ENCODE assay signal across 19 cellular contexts in genomic region chr4:100977274-100977673, GRCh38.
DNase-seq lines count a peak whose midpoint lies in the region; ATAC-seq and TF ChIP-seq lines count a peak whose summit lies in the region.
"Had no signal": no experiment of that assay in that cellular context is flagged by ENCODE, and none has a peak within 500 bp of the region (broad histone marks: within the 10 kb centered on the region; RNA-seq: fewer than 3 reads in every experiment).

No MANE protein-coding gene starts in this region.

- no peaks in the 10 kb centered on the region for H3K27me3 Mint-ChIP-seq in activated naive CD8-positive, alpha-beta T cell treated with anti-CD3 and anti-CD28 coated beads for 36 hours
- H3K27me3 Mint-ChIP-seq in naive thymus-derived CD8-positive, alpha-beta T cell = peaks cover 0 to 2% (median 0%) of the 10 kb centered on the region in 5 donors

- DNase-seq in breast epithelium (ENCODE audit: low spot score in 2 of 2) (no peak), mammary epithelial cell (no peak), astrocyte of the hippocampus (ENCODE audit: low read depth, low spot score) (peak; percentile 7), mesendoderm (no peak)
- DNase-seq in stimulated activated naive CD8-positive, alpha-beta T cell treated with anti-CD3 and anti-CD28 coated beads, Interleukin-15, Interleukin-2, amounts not matched to agents 100 U/mL and 50 U/mL, for 24 hours = no peak
- DNase-seq in activated naive CD8-positive, alpha-beta T cell treated with anti-CD3 and anti-CD28 coated beads for 36 hours = no peak
- no peak for DNase-seq in naive thymus-derived CD8-positive, alpha-beta T cell
- DNase-seq: CD4-positive, CD25-positive, alpha-beta regulatory T cell; DMS153; DND-41; HCEC 1CT; IMR-90; KG1; MM.1S; NCI-H526 treated with DMSO at 0.1 percent for 48 hours; SIG-M5 had no signal

- intact Hi-C loops in breast epithelium (cut with DNase I; ENCODE audit: low total_unique reads) (no loop called here), mammary epithelial cell (cut with micrococcal nuclease) (no loop called here)

- no peak overlapping the region for H3K4me2 ChIP-seq in mammary epithelial cell (ENCODE audit: insufficient read depth, low read depth, low read length)
- H3K4me2 ChIP-seq in mesendoderm (ENCODE audit: low read length) = no peak overlapping the region

- H3K9me3 Mint-ChIP-seq in activated naive CD8-positive, alpha-beta T cell treated with anti-CD3 and anti-CD28 coated beads for 36 hours = no peaks in the 10 kb centered on the region
- no peaks in the 10 kb centered on the region for H3K9me3 Mint-ChIP-seq in naive thymus-derived CD8-positive, alpha-beta T cell

- H3K27me3 ChIP-seq in breast epithelium = no peaks in the 10 kb centered on the region
- H3K27me3 ChIP-seq in mammary epithelial cell (ENCODE audit: insufficient read depth, low read length) = no peaks in the 10 kb centered on the region
- no peaks in the 10 kb centered on the region for H3K27me3 ChIP-seq in mesendoderm (ENCODE audit: insufficient read depth, low read length, poor library complexity)

- H3K4ac ChIP-seq in mesendoderm (ENCODE audit: low read depth, low read length) = no peak overlapping the region

- no peaks in the 10 kb centered on the region for H3K36me3 Mint-ChIP-seq in activated naive CD8-positive, alpha-beta T cell treated with anti-CD3 and anti-CD28 coated beads for 36 hours
- H3K36me3 Mint-ChIP-seq in naive thymus-derived CD8-positive, alpha-beta T cell = no peaks in the 10 kb centered on the region
- H3K36me3 Mint-ChIP-seq: CD4-positive, CD25-positive, alpha-beta regulatory T cell had no signal

- peak overlapping the region; percentile 41 for H3K18ac ChIP-seq in mesendoderm (ENCODE audit: low read length)

- H2BK120ac ChIP-seq in mesendoderm (ENCODE audit: low read depth, low read length) = no peak overlapping the region

- H3K27ac ChIP-seq in breast epithelium = peak overlapping the region; percentile 65 to 70
- H3K27ac ChIP-seq in mammary epithelial cell (ENCODE audit: insufficient read depth, low read depth, low read length) = no peak overlapping the region
- peak overlapping the region; percentile 72 for H3K27ac ChIP-seq in C4-2B
- no peak overlapping the region for H3K27ac ChIP-seq in mesendoderm (ENCODE audit: low read depth, low read length)
- H3K27ac ChIP-seq: RWPE1 had no signal

- H3K9me3 ChIP-seq in breast epithelium (no peaks in the 10 kb centered on the region), mammary epithelial cell (replicated peaks; ENCODE audit: insufficient read depth, low read length) (no peaks in the 10 kb centered on the region)

- CTCF ChIA-PET in mammary epithelial cell (lab: Charles Lee; ENCODE audit: low non-redundant PET) = no interaction called here

- H3K4me1 ChIP-seq in breast epithelium = peaks cover 0 to 6% of the 10 kb centered on the region in 2 donors
- peaks cover 10% of the 10 kb centered on the region for H3K4me1 ChIP-seq in mammary epithelial cell (ENCODE audit: insufficient read depth, low read length)
- peaks cover 8% of the 10 kb centered on the region for H3K4me1 ChIP-seq in mesendoderm (ENCODE audit: control insufficient read depth, low read depth, low read length)

- H3K4me3 ChIP-seq in breast epithelium (no peak overlapping the region), mammary epithelial cell (replicated peaks in 1 of 3; ENCODE audit: insufficient read depth in 1 of 3, low read depth in 2 of 3, low read length in 3 of 3) (no peak overlapping the region), mesendoderm (ENCODE audit: low read length) (no peak overlapping the region)

- no peak for TF ChIP-seq POLR2A in breast epithelium (IDR thresholded peaks at IDR 0.05)

- H4K5ac ChIP-seq in mesendoderm (ENCODE audit: low read length) = no peak overlapping the region

- dilution Hi-C loops in mammary epithelial cell (cut with HindIII; ENCODE audit: low sequenced_read_pairs) = no loop called here

- H2BK15ac ChIP-seq in mesendoderm (replicated peaks; ENCODE audit: low read depth) = no peak overlapping the region

- no peak overlapping the region for H4K8ac ChIP-seq in mesendoderm (ENCODE audit: low read depth, low read length)

- no peak overlapping the region for H2AFZ ChIP-seq in mammary epithelial cell (ENCODE audit: low read depth, low read length)

- no peak overlapping the region for H3K27ac Mint-ChIP-seq in activated naive CD8-positive, alpha-beta T cell treated with anti-CD3 and anti-CD28 coated beads for 36 hours
- H3K27ac Mint-ChIP-seq in naive thymus-derived CD8-positive, alpha-beta T cell = no peak overlapping the region
- H3K27ac Mint-ChIP-seq: CD4-positive, CD25-positive, alpha-beta regulatory T cell had no signal

- H3K79me1 ChIP-seq in mesendoderm (ENCODE audit: low read length) = no peaks in the 10 kb centered on the region

- H3K56ac ChIP-seq in mesendoderm (ENCODE audit: low read length) = no peak overlapping the region

- H3K79me2 ChIP-seq in mammary epithelial cell (ENCODE audit: insufficient read depth, low read length) (no peaks in the 10 kb centered on the region), mesendoderm (ENCODE audit: control insufficient read depth, insufficient read depth, low read length) (no peaks in the 10 kb centered on the region)

- TF ChIP-seq CTCF in breast epithelium (IDR thresholded peaks at IDR 0.05) (no peak), mammary epithelial cell (conservative IDR thresholded peaks at IDR 0.05 in 1 of 2, IDR thresholded peaks at IDR 0.05 in 1 of 2; ENCODE audit: extremely low read depth in 1 of 2, insufficient read depth in 1 of 2, low read depth in 1 of 2, low read length in 2 of 2) (no peak), C4-2B (conservative IDR thresholded peaks at IDR 0.05) (no peak)

- H3K4me3 Mint-ChIP-seq in activated naive CD8-positive, alpha-beta T cell treated with anti-CD3 and anti-CD28 coated beads for 36 hours = no peak overlapping the region
- no peak overlapping the region for H3K4me3 Mint-ChIP-seq in naive thymus-derived CD8-positive, alpha-beta T cell
- H3K4me3 Mint-ChIP-seq: CD4-positive, CD25-positive, alpha-beta regulatory T cell had no signal

- no peaks in the 10 kb centered on the region for H4K20me1 ChIP-seq in mammary epithelial cell (ENCODE audit: insufficient read depth, low read length)

- H3K9ac ChIP-seq in mammary epithelial cell (ENCODE audit: insufficient read depth, low read length) = no peak overlapping the region
- no peak overlapping the region for H3K9ac ChIP-seq in mesendoderm (ENCODE audit: low read length)

- POLR2A ChIA-PET in naive thymus-derived CD8-positive, alpha-beta T cell (lab: Charles Lee) = no interaction called here

- H2BK5ac ChIP-seq in mesendoderm (ENCODE audit: low read length) = no peak overlapping the region

- no TSS peak for BruUV-seq in mammary epithelial cell (replicated peaks; lab: Mats Ljungman, UMichigan)

- H2AK5ac ChIP-seq in mesendoderm (ENCODE audit: low read length) = no peak overlapping the region

- in situ Hi-C loops in mammary epithelial cell (cut with MboI; ENCODE audit: low sequenced_read_pairs in 2 of 2) = no loop called here

- H3K23ac ChIP-seq in mesendoderm (ENCODE audit: low read length) = no peak overlapping the region

- ATAC-seq in stimulated activated naive CD8-positive, alpha-beta T cell treated with anti-CD3 and anti-CD28 coated beads, Interleukin-15, Interleukin-2, amounts not matched to agents 100 U/mL and 50 U/mL, for 24 hours = no peak
- no peak for ATAC-seq in naive thymus-derived CD8-positive, alpha-beta T cell
- ATAC-seq: Panc1 had no signal

- H3K36me3 ChIP-seq in breast epithelium (no peaks in the 10 kb centered on the region), mammary epithelial cell (ENCODE audit: insufficient read depth, low read length) (no peaks in the 10 kb centered on the region), mesendoderm (ENCODE audit: control insufficient read depth, insufficient read depth, low read length) (no peaks in the 10 kb centered on the region)

- no peaks in the 10 kb centered on the region for H3K4me1 Mint-ChIP-seq in activated naive CD8-positive, alpha-beta T cell treated with anti-CD3 and anti-CD28 coated beads for 36 hours
- H3K4me1 Mint-ChIP-seq in naive thymus-derived CD8-positive, alpha-beta T cell = peaks cover 0 to 4% (median 0%) of the 10 kb centered on the region in 4 donors

Comparison
In these comparisons a context has a peak if more than half of its experiments do, and no peak if none do; other contexts are left out.
1. H3K27ac ChIP-seq: peak in breast epithelium (2 of 2) and C4-2B (single experiment); none in mammary epithelial cell (single experiment) and mesendoderm (single experiment).